ENCODE assay signal across 8 cellular contexts in genomic region chr12:69239922-69240624, GRCh38. TPM values are rescaled to one million over a fixed set of nuclear protein-coding genes. Genes with fewer than 3 reads are reported as not detected.
A peak's percentile ranks its signal among the peaks of the same experiment; 100 is the strongest.
DNase-seq lines count a peak whose midpoint lies in the region; ATAC-seq and TF ChIP-seq lines count a peak whose summit lies in the region.

No MANE protein-coding gene starts in this region.

- ATAC-seq in GM18505 (IDR thresholded peaks at IDR 0.05; ENCODE audit: unreplicated experiment): peak; percentile 33
- peak; percentile 31 for ATAC-seq in HG02981 (IDR thresholded peaks at IDR 0.05; ENCODE audit: unreplicated experiment)
- peak; percentile 61 for ATAC-seq in stimulated activated effector memory CD8-positive, alpha-beta T cell treated with anti-CD3 and anti-CD28 coated beads, Interleukin-12 subunit alpha, Interleukin-12 subunit beta, amount 100 ng/mL, for 72 hours

- peaks cover 0 to 5% of the 10 kb centered on the region in 2 donors for H3K4me1 ChIP-seq in esophagus (ENCODE audit: control insufficient read depth in 2 of 2, insufficient read depth in 2 of 2, low read length in 1 of 2)
- peaks cover 17 to 33% of the 10 kb centered on the region in 2 donors for H3K4me1 ChIP-seq in muscle layer of duodenum (ENCODE audit: control insufficient read depth in 1 of 2, insufficient read depth in 2 of 2, low read length in 2 of 2)

- H3K36me3 Mint-ChIP-seq in activated T-cell treated with anti-CD3 and anti-CD28 coated beads, Interleukin-2, amount 50 U/mL, for 24 hours (ENCODE audit: low read depth): peaks cover 43% of the 10 kb centered on the region
- peaks cover 39% of the 10 kb centered on the region for H3K36me3 Mint-ChIP-seq in stimulated activated effector memory CD8-positive, alpha-beta T cell treated with anti-CD3 and anti-CD28 coated beads, Interleukin-12 subunit alpha, Interleukin-12 subunit beta, amount 100 ng/mL, for 72 hours

- H3K9me3 ChIP-seq in esophagus (ENCODE audit: control insufficient read depth in 2 of 2, insufficient read depth in 1 of 2, low read depth in 1 of 2, low read length in 1 of 2): no peaks in the 10 kb centered on the region
- H3K9me3 ChIP-seq in muscle layer of duodenum (ENCODE audit: control insufficient read depth in 1 of 2, low read length in 2 of 2): no peaks in the 10 kb centered on the region

- no peaks in the 10 kb centered on the region for H3K9me3 Mint-ChIP-seq in activated T-cell treated with anti-CD3 and anti-CD28 coated beads, Interleukin-2, amount 50 U/mL, for 24 hours
- H3K9me3 Mint-ChIP-seq in stimulated activated effector memory CD8-positive, alpha-beta T cell treated with anti-CD3 and anti-CD28 coated beads, Interleukin-12 subunit alpha, Interleukin-12 subunit beta, amount 100 ng/mL, for 72 hours: no peaks in the 10 kb centered on the region

- H3K4me3 ChIP-seq in esophagus (ENCODE audit: low read depth in 1 of 2, low read length in 2 of 2): peak overlapping the region; percentile 89 to 95
- peak overlapping the region; percentile 87 to 88 for H3K4me3 ChIP-seq in muscle layer of duodenum (ENCODE audit: low read depth in 1 of 2, low read length in 2 of 2)

- H3K36me3 ChIP-seq in esophagus (ENCODE audit: control insufficient read depth in 2 of 2, insufficient read depth in 2 of 2, low read length in 1 of 2): no peaks in the 10 kb centered on the region
- no peaks in the 10 kb centered on the region for H3K36me3 ChIP-seq in muscle layer of duodenum (ENCODE audit: control insufficient read depth in 1 of 2, insufficient read depth in 2 of 2, low read length in 2 of 2)

- WGBS in esophagus, 2 donors: 1% methylated on average over 32 to 68 of the region's 68 CpGs

- peaks cover 57% of the 10 kb centered on the region for H3K4me1 Mint-ChIP-seq in activated T-cell treated with anti-CD3 and anti-CD28 coated beads, Interleukin-2, amount 50 U/mL, for 24 hours (ENCODE audit: low read depth)
- H3K4me1 Mint-ChIP-seq in stimulated activated effector memory CD8-positive, alpha-beta T cell treated with anti-CD3 and anti-CD28 coated beads, Interleukin-12 subunit alpha, Interleukin-12 subunit beta, amount 100 ng/mL, for 72 hours: peaks cover 38% of the 10 kb centered on the region

- peak overlapping the region; percentile 97 for H3K27ac Mint-ChIP-seq in activated T-cell treated with anti-CD3 and anti-CD28 coated beads, Interleukin-2, amount 50 U/mL, for 24 hours
- H3K27ac Mint-ChIP-seq in stimulated activated effector memory CD8-positive, alpha-beta T cell treated with anti-CD3 and anti-CD28 coated beads, Interleukin-12 subunit alpha, Interleukin-12 subunit beta, amount 100 ng/mL, for 72 hours: peak overlapping the region; percentile 99

- peak overlapping the region; percentile 95 for H3K4me3 Mint-ChIP-seq in activated T-cell treated with anti-CD3 and anti-CD28 coated beads, Interleukin-2, amount 50 U/mL, for 24 hours
- peak overlapping the region; percentile 99 for H3K4me3 Mint-ChIP-seq in stimulated activated effector memory CD8-positive, alpha-beta T cell treated with anti-CD3 and anti-CD28 coated beads, Interleukin-12 subunit alpha, Interleukin-12 subunit beta, amount 100 ng/mL, for 72 hours

- TF ChIP-seq POLR2A in GM18505 (IDR thresholded peaks at IDR 0.05; ENCODE audit: borderline replicate concordance, extremely low read depth, insufficient read depth, insufficient read length): no peak

- no peaks in the 10 kb centered on the region for H3K27me3 ChIP-seq in esophagus (ENCODE audit: control insufficient read depth in 1 of 2, insufficient read depth in 2 of 2, low read length in 2 of 2)
- no peaks in the 10 kb centered on the region for H3K27me3 ChIP-seq in muscle layer of duodenum (ENCODE audit: low read depth, low read length)

- H3K27ac ChIP-seq in esophagus (ENCODE audit: low read depth in 2 of 2, low read length in 1 of 2) (peak overlapping the region; percentile 95 to 99), muscle layer of duodenum (ENCODE audit: low read length) (peak overlapping the region; percentile 87)

- H3K27me3 Mint-ChIP-seq in activated T-cell treated with anti-CD3 and anti-CD28 coated beads, Interleukin-2, amount 50 U/mL, for 24 hours: no peaks in the 10 kb centered on the region

- DNase-seq in A172 (ENCODE audit: low spot score) (peak; percentile 6), NCI-H345 (lab: John Stamatoyannopoulos, UW) (peak; percentile 56)
- DNase-seq in activated T-cell treated with anti-CD3 and anti-CD28 coated beads, Interleukin-2, amount 50 U/mL, for 24 hours: peak; percentile 71
- peak; percentile 18 to 74 for DNase-seq in stimulated activated effector memory CD8-positive, alpha-beta T cell treated with anti-CD3 and anti-CD28 coated beads, Interleukin-12 subunit alpha, Interleukin-12 subunit beta, amount 100 ng/mL, for 72 hours (ENCODE audit: low spot score in 2 of 2)

RNA-seq across cellular contexts. Expression of gene CPSF6, which starts 0.7 kb away (rescaled TPM):
- total RNA-seq in A172 (2014; rRNA removed; shearing (Covaris generic)): 27.8 and 39.0 TPM in 2 replicates
- 10 to 100 TPM; 20.7 to 21.4 TPM for polyA plus RNA-seq in esophagus

Comparison
In these comparisons a context has a peak if more than half of its experiments do, and no peak if none do; other contexts are left out.
1. Peak in every context shown above with its lines: DNase-seq, ATAC-seq, H3K4me3 ChIP-seq and H3K27ac ChIP-seq.
2. DNase-seq: peak in every context shown above with its lines; median percentile 71 in activated T-cell treated with anti-CD3 and anti-CD28 coated beads, Interleukin-2, amount 50 U/mL, for 24 hours; 56 in NCI-H345; 46 in stimulated activated effector memory CD8-positive, alpha-beta T cell treated with anti-CD3 and anti-CD28 coated beads, Interleukin-12 subunit alpha, Interleukin-12 subunit beta, amount 100 ng/mL, for 72 hours; 6 in A172.